In genomic region chr10:123675811-123676210, GRCh38 we compare ENCODE assay signal across 30 cellular contexts. TPM values are rescaled to one million over a fixed set of nuclear protein-coding genes. Genes with fewer than 3 reads are reported as not detected.
"Had no signal": no experiment of that assay in that cellular context is flagged by ENCODE, and none has a peak within 500 bp of the region (broad histone marks: within the 10 kb centered on the region; RNA-seq: fewer than 3 reads in every experiment).

No MANE protein-coding gene starts in this region.

- DNase-seq: dermis blood vessel endothelial cell; dorsolateral prefrontal cortex; effector CD4-positive, alpha-beta T cell; effector memory CD4-positive, alpha-beta T cell; esophagus squamous epithelium; foreskin fibroblast; foreskin melanocyte; gastrocnemius medialis; glutamatergic neuron; head of caudate nucleus; heart right ventricle; hippocampal formation; left cardiac atrium; left lung; left ventricle myocardium superior; lower lobe of right lung; mesenchymal stem cell; mucosa of descending colon; naive B cell had no signal

- ATAC-seq: esophagus mucosa, gastrocnemius medialis, heart right ventricle, left cardiac atrium, left lung, left ventricle myocardium superior, lower lobe of right lung, mucosa of descending colon had no signal

- H3K4me3 ChIP-seq: coronary artery, dorsolateral prefrontal cortex, esophagus squamous epithelium, gastrocnemius medialis, heart right ventricle, left lung, lower lobe of right lung, mucosa of descending colon had no signal

- H3K9me3 ChIP-seq: esophagus squamous epithelium, gastrocnemius medialis, heart right ventricle, left lung, lower lobe of right lung, mucosa of descending colon had no signal

- H3K36me3 ChIP-seq: esophagus squamous epithelium, gastrocnemius medialis, heart right ventricle, left lung, lower lobe of right lung had no signal

- H3K27ac ChIP-seq: coronary artery, dorsolateral prefrontal cortex, esophagus squamous epithelium, gastrocnemius medialis, heart right ventricle, left lung, lower lobe of right lung had no signal

- H3K4me1 ChIP-seq: esophagus squamous epithelium, gastrocnemius medialis, heart right ventricle, left lung, lower lobe of right lung had no signal

RNA-seq across cellular contexts. Expression of gene GPR26, which starts 9.7 kb away (rescaled TPM):
- total RNA-seq: dermis blood vessel endothelial cell, endothelial cell of umbilical vein, epithelial cell of proximal tubule, esophagus mucosa, esophagus squamous epithelium, gastrocnemius medialis, glomerular endothelial cell, heart right ventricle, left cardiac atrium, left lung, left ventricle myocardium superior, lower leg skin, lower lobe of right lung, lung microvascular endothelial cell, mesenteric fat pad, mesothelial cell of epicardium, mucosa of descending colon, myocyte had no signal
- polyA plus RNA-seq: endothelial cell of umbilical vein, heart right ventricle, keratinocyte had no signal
